31 cellular contexts compared by ENCODE assay signal in the genomic region with DNA sequence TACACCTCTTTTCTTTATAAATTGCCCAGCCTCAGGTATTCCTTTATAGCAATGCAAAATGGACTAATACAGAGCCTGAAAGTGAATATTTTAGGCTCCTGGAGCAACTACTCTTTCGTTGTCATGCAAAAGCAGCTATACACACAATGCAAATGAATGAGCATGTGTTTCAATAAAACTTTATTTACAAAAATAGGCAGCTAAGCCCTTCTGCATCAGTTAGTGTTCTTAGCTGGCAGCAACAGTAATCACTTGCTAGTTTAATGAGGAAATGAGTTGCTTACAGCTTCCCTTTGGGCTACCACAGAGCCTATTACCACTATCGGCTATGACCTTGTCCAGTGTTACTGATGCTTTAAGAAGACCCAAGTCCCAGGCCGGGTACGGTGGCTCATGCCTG.
"Had no signal": no experiment of that assay in that cellular context is flagged by ENCODE, and none has a peak within 500 bp of the region (broad histone marks: within the 10 kb centered on the region; RNA-seq: fewer than 3 reads in every experiment).

No MANE protein-coding gene starts in this region.

- H3K27ac ChIP-seq: ascending aorta, cardiac muscle cell, SJSA1 had no signal

- H3K4me2 ChIP-seq: SK-N-SH had no signal

- H3K27me3 Mint-ChIP-seq: activated CD4-positive, alpha-beta T cell treated with anti-CD3 and anti-CD28 coated beads for 36 hours; activated CD4-positive, alpha-beta T cell treated with anti-CD3 and anti-CD28 coated beads, Interleukin-2, amount 10 ng/mL, durations not matched to agents 7 days and 5 days; activated naive CD4-positive, alpha-beta T cell treated with anti-CD3 and anti-CD28 coated beads, Interleukin-2, amount 50 U/mL, for 24 hours; activated T-cell treated with anti-CD3 and anti-CD28 coated beads, Interleukin-2, amount 50 U/mL, for 24 hours; central memory CD8-positive, alpha-beta T cell had no signal

- H3K4me1 ChIP-seq: ascending aorta, SJSA1 had no signal

- H3K4me3 ChIP-seq: ascending aorta, cardiac muscle cell, SJSA1 had no signal

- H3K36me3 Mint-ChIP-seq: activated naive CD4-positive, alpha-beta T cell treated with anti-CD3 and anti-CD28 coated beads, Interleukin-2, amount 50 U/mL, for 24 hours; activated naive CD8-positive, alpha-beta T cell treated with anti-CD3 and anti-CD28 coated beads, Interleukin-2, amount 10 ng/mL, durations not matched to agents 7 days and 5 days had no signal

- H3K9ac ChIP-seq: SK-N-SH had no signal

- H3K27ac Mint-ChIP-seq: activated CD4-positive, alpha-beta T cell treated with anti-CD3 and anti-CD28 coated beads for 36 hours; activated CD4-positive, alpha-beta T cell treated with anti-CD3 and anti-CD28 coated beads, Interleukin-2, amount 10 ng/mL, durations not matched to agents 7 days and 5 days; activated CD8-positive, alpha-beta T cell treated with anti-CD3 and anti-CD28 coated beads, Interleukin-2, amount 10 ng/mL, durations not matched to agents 7 days and 5 days; activated naive CD8-positive, alpha-beta T cell treated with anti-CD3 and anti-CD28 coated beads, Interleukin-2, amount 10 ng/mL, durations not matched to agents 7 days and 5 days; activated T-cell treated with anti-CD3 and anti-CD28 coated beads, Interleukin-2, amount 50 U/mL, for 24 hours; activated T-helper 2 cell treated with anti-CD3 and anti-CD28 coated beads, Interferon-gamma antibody, Interleukin-2, Interleukin-4, amounts not matched to agents 10 μg/mL and 5 μg/mL and 100 μg/mL, durations not matched to agents 14 hours and 24 hours and 36 hours; T-helper 1 cell treated with Interleukin-12 subunit alpha and Interleukin-12 subunit beta and Interleukin-4 antibody, amounts not matched to agents 30 μg/mL and 1 μg/mL, for 36 hours; T-helper 2 cell treated with Interferon-gamma antibody and Interleukin-4, amounts not matched to agents 5 μg/mL and 100 μg/mL, for 36 hours had no signal

- H3K4me3 Mint-ChIP-seq: activated CD4-positive, alpha-beta T cell treated with anti-CD3 and anti-CD28 coated beads for 36 hours; activated CD4-positive, alpha-beta T cell treated with anti-CD3 and anti-CD28 coated beads, Interleukin-2, amount 10 ng/mL, durations not matched to agents 7 days and 5 days; activated CD8-positive, alpha-beta T cell treated with anti-CD3 and anti-CD28 coated beads, Interleukin-2, amount 10 ng/mL, durations not matched to agents 7 days and 5 days; activated naive CD4-positive, alpha-beta T cell treated with anti-CD3 and anti-CD28 coated beads, Interleukin-2, amount 50 U/mL, for 24 hours; activated naive CD8-positive, alpha-beta T cell treated with anti-CD3 and anti-CD28 coated beads, Interleukin-2, amount 10 ng/mL, durations not matched to agents 7 days and 5 days; activated T-cell treated with anti-CD3 and anti-CD28 coated beads, Interleukin-2, amount 50 U/mL, for 24 hours; central memory CD8-positive, alpha-beta T cell; T-helper 1 cell treated with Interleukin-12 subunit alpha and Interleukin-12 subunit beta and Interleukin-4 antibody, amounts not matched to agents 30 μg/mL and 1 μg/mL, for 36 hours; T-helper 2 cell treated with Interferon-gamma antibody and Interleukin-4, amounts not matched to agents 5 μg/mL and 100 μg/mL, for 36 hours had no signal

- ATAC-seq: activated CD4-positive, alpha-beta T cell treated with anti-CD3 and anti-CD28 coated beads for 36 hours; activated CD4-positive, CD25-positive, alpha-beta regulatory T cell treated with anti-CD3 and anti-CD28 coated beads, Interleukin-2, amount 50 U/mL, for 24 hours; activated CD8-positive, alpha-beta T cell treated with anti-CD3 and anti-CD28 coated beads, Interleukin-2, amount 10 ng/mL, durations not matched to agents 7 days and 5 days had no signal

- H3K27me3 ChIP-seq: ascending aorta, cardiac muscle cell had no signal

- H3K9me3 Mint-ChIP-seq: activated naive CD4-positive, alpha-beta T cell treated with anti-CD3 and anti-CD28 coated beads, Interleukin-2, amount 50 U/mL, for 24 hours; activated naive CD8-positive, alpha-beta T cell treated with anti-CD3 and anti-CD28 coated beads, Interleukin-2, amount 10 ng/mL, durations not matched to agents 7 days and 5 days; activated T-cell treated with anti-CD3 and anti-CD28 coated beads, Interleukin-2, amount 50 U/mL, for 24 hours; activated T-helper 2 cell treated with anti-CD3 and anti-CD28 coated beads, Interferon-gamma antibody, Interleukin-2, Interleukin-4, amounts not matched to agents 10 μg/mL and 5 μg/mL and 100 μg/mL, durations not matched to agents 14 hours and 24 hours and 36 hours; central memory CD8-positive, alpha-beta T cell; T-helper 1 cell treated with Interleukin-12 subunit alpha and Interleukin-12 subunit beta and Interleukin-4 antibody, amounts not matched to agents 30 μg/mL and 1 μg/mL, for 36 hours; T-helper 2 cell treated with Interferon-gamma antibody and Interleukin-4, amounts not matched to agents 5 μg/mL and 100 μg/mL, for 36 hours had no signal

- DNase-seq: activated CD4-positive, alpha-beta T cell treated with anti-CD3 and anti-CD28 coated beads for 36 hours; activated CD4-positive, alpha-beta T cell treated with anti-CD3 and anti-CD28 coated beads, Interleukin-2, amount 10 ng/mL, durations not matched to agents 7 days and 5 days; activated CD4-positive, alpha-beta T cell treated with anti-CD3 and anti-CD28 coated beads, Interleukin-2, amount 50 U/mL, for 48 hours; activated CD8-positive, alpha-beta T cell treated with anti-CD3 and anti-CD28 coated beads, Interleukin-2, amount 10 ng/mL, durations not matched to agents 7 days and 5 days; activated gamma-delta T cell; activated naive CD4-positive, alpha-beta T cell treated with Interleukin-2 at 50 U/mL for 16 hours; activated naive CD8-positive, alpha-beta T cell treated with anti-CD3 and anti-CD28 coated beads, Interleukin-2, amount 10 ng/mL, durations not matched to agents 7 days and 5 days; activated T-cell treated with anti-CD3 and anti-CD28 coated beads, Interleukin-2, amount 50 U/mL, for 24 hours; amygdala; MM.1S; NCI-H1048; NCI-H1105 treated with DMSO at 0.1 percent for 48 hours; NCI-H1436; NCI-H1694; NCI-H2029; NCI-H510A; NCI-H526; NCI-H748 treated with DMSO at 0.1 percent for 48 hours; NK-92 treated with Interleukin-12 subunit alpha and Interleukin-12 subunit beta, amount 100 ng/mL, for 24 hours; OCI-M1; SHP77; SK-N-SH had no signal
